In the genomic region with DNA sequence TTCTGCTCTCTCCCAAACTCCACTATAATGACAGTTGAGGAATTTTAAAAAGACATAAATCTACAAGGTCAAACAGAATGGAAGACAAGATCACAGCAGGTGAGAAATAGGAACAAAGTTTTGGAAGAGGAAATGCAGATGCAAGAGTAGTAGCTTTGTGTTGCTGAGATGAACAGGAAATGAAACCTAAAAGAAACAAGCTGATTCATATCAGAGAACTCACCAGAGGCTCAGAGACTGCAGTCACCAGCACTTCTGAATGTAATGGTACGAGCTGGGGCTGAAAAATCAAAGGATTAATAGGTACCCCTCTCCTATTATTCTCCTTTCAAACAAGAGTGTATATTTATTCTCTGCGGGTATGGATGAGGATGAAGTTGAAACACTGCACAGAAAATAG, we compare ENCODE assay signal across 8 cellular contexts.
DNase-seq lines count a peak whose midpoint lies in the region; ATAC-seq and TF ChIP-seq lines count a peak whose summit lies in the region.

No MANE protein-coding gene starts in this region.

- no peak overlapping the region for H3K4me3 ChIP-seq in BLaER1 treated with 17β-estradiol and CSF1 and Interleukin-3, amounts not matched to agents 10 nM and 100 nM
- H3K4me3 ChIP-seq in gastrocnemius medialis, result no peak overlapping the region
- H3K4me3 ChIP-seq in lower lobe of right lung, result no peak overlapping the region
- H3K4me3 ChIP-seq in SJCRH30, result no peak overlapping the region

- no peaks in the 10 kb centered on the region for H4K20me1 ChIP-seq in BLaER1 treated with 17β-estradiol and CSF1 and Interleukin-3, amounts not matched to agents 10 nM and 100 nM

- POLR2A ChIA-PET in activated CD4-positive, alpha-beta memory T cell treated with anti-CD3 and anti-CD28 coated beads for 36 hours (lab: Charles Lee), result interaction anchor here (0.9 to 1.7 kb wide), 3 partner anchors 17 to 461 kb away, joined by 3 to 8 read pairs (median 4); no protein-coding TSS in a partner anchor

- no peaks in the 10 kb centered on the region for H3K27me3 Mint-ChIP-seq in activated CD4-positive, alpha-beta memory T cell treated with anti-CD3 and anti-CD28 coated beads for 36 hours

- H3K36me3 ChIP-seq in BLaER1 treated with 17β-estradiol and CSF1 and Interleukin-3, amounts not matched to agents 10 nM and 100 nM, result no peaks in the 10 kb centered on the region
- H3K36me3 ChIP-seq in gastrocnemius medialis (no peaks in the 10 kb centered on the region), lower lobe of right lung (no peaks in the 10 kb centered on the region), SJCRH30 (no peaks in the 10 kb centered on the region)

- TF ChIP-seq CTCF in gastrocnemius medialis (IDR thresholded peaks at IDR 0.05 in 4 of 5, conservative IDR thresholded peaks at IDR 0.05 in 1 of 5) (no peak), lower lobe of right lung (IDR thresholded peaks at IDR 0.05) (no peak)

- ATAC-seq in GM19043 (IDR thresholded peaks at IDR 0.05; ENCODE audit: low read depth, unreplicated experiment) (peak; percentile 97), HG03064 (IDR thresholded peaks at IDR 0.05; ENCODE audit: low read depth, unreplicated experiment) (peak; percentile 96), gastrocnemius medialis (no peak), lower lobe of right lung (no peak)

- peak overlapping the region; percentile 45 to 74 (median 67) for H3K4me2 ChIP-seq in BLaER1 treated with 17β-estradiol and CSF1 and Interleukin-3, amounts not matched to agents 10 nM and 100 nM

- H3K9me3 ChIP-seq in BLaER1 treated with 17β-estradiol and CSF1 and Interleukin-3, amounts not matched to agents 10 nM and 100 nM (replicated peaks in 1 of 11), result peaks cover 0 to 11% (median 6%) of the 10 kb centered on the region in 11 experiments; a peak in 6 of 22 replicates
- H3K9me3 ChIP-seq in gastrocnemius medialis (no peaks in the 10 kb centered on the region), lower lobe of right lung (no peaks in the 10 kb centered on the region), SJCRH30 (replicated peaks) (no peaks in the 10 kb centered on the region)

- DNase-seq in activated CD4-positive, alpha-beta memory T cell treated with anti-CD3 and anti-CD28 coated beads for 36 hours, result peak; percentile 24
- DNase-seq in gastrocnemius medialis (no peak), NCI-H526 treated with DMSO at 0.1 percent for 48 hours (lab: John Stamatoyannopoulos, UW) (no peak), lower lobe of right lung (no peak), SJCRH30 (no peak)

- CTCF ChIA-PET in activated CD4-positive, alpha-beta memory T cell treated with anti-CD3 and anti-CD28 coated beads for 36 hours (lab: Charles Lee), result interaction anchor here (0.9 to 1.6 kb wide), 4 partner anchors 27 to 579 kb away, joined by 3 to 4 read pairs (median 4); no protein-coding TSS in a partner anchor

- peaks cover 9% of the 10 kb centered on the region for H3K36me3 Mint-ChIP-seq in activated CD4-positive, alpha-beta memory T cell treated with anti-CD3 and anti-CD28 coated beads for 36 hours

- intact Hi-C loops in activated CD4-positive, alpha-beta memory T cell treated with anti-CD3 and anti-CD28 coated beads for 36 hours (cut with micrococcal nuclease), result loop anchor here (2.0 to 10.0 kb wide), 3 partner anchors 21 to 700 kb away; partner anchors contain the start of gene DHX36
- intact Hi-C loops in gastrocnemius medialis (cut with DNase I; ENCODE audit: low total_unique reads), result no loop called here
- intact Hi-C loops in lower lobe of right lung (cut with DNase I), result no loop called here

- peaks cover 17 to 45% (median 29%) of the 10 kb centered on the region in 10 experiments for H3K4me1 ChIP-seq in BLaER1 treated with 17β-estradiol and CSF1 and Interleukin-3, amounts not matched to agents 10 nM and 100 nM
- H3K4me1 ChIP-seq in gastrocnemius medialis (no peaks in the 10 kb centered on the region), lower lobe of right lung (no peaks in the 10 kb centered on the region), SJCRH30 (no peaks in the 10 kb centered on the region)

- H3K9me3 Mint-ChIP-seq in activated CD4-positive, alpha-beta memory T cell treated with anti-CD3 and anti-CD28 coated beads for 36 hours, result peaks cover 10% of the 10 kb centered on the region

- H3K4me1 Mint-ChIP-seq in activated CD4-positive, alpha-beta memory T cell treated with anti-CD3 and anti-CD28 coated beads for 36 hours (ENCODE audit: low read depth), result peaks cover 62% of the 10 kb centered on the region

- no peak overlapping the region for H3K4me3 Mint-ChIP-seq in activated CD4-positive, alpha-beta memory T cell treated with anti-CD3 and anti-CD28 coated beads for 36 hours

- H3K27ac Mint-ChIP-seq in activated CD4-positive, alpha-beta memory T cell treated with anti-CD3 and anti-CD28 coated beads for 36 hours, result peak overlapping the region; percentile 72

- H3K27ac ChIP-seq in BLaER1 treated with 17β-estradiol and CSF1 and Interleukin-3, amounts not matched to agents 10 nM and 100 nM, result peak overlapping the region; percentile 8 to 74 (median 60); a peak in 19 of 22 replicates
- H3K27ac ChIP-seq in gastrocnemius medialis, result no peak overlapping the region
- H3K27ac ChIP-seq in lower lobe of right lung, result no peak overlapping the region
- H3K27ac ChIP-seq in SJCRH30, result no peak overlapping the region

- no peak for TF ChIP-seq POLR2A in gastrocnemius medialis (IDR thresholded peaks at IDR 0.05)

- in situ Hi-C loops in gastrocnemius medialis (cut with MboI; ENCODE audit: low sequenced_read_pairs in 4 of 4), result no loop called here

- H3K9ac ChIP-seq in BLaER1 treated with 17β-estradiol and CSF1 and Interleukin-3, amounts not matched to agents 10 nM and 100 nM, result peak overlapping the region in 5 of 11 experiments; percentile 18 to 50 (median 29); a peak in 10 of 22 replicates

- no peaks in the 10 kb centered on the region for H3K27me3 ChIP-seq in BLaER1 treated with 17β-estradiol and CSF1 and Interleukin-3, amounts not matched to agents 10 nM and 100 nM
- H3K27me3 ChIP-seq in gastrocnemius medialis, result no peaks in the 10 kb centered on the region
- no peaks in the 10 kb centered on the region for H3K27me3 ChIP-seq in lower lobe of right lung (ENCODE audit: low read depth)
- no peaks in the 10 kb centered on the region for H3K27me3 ChIP-seq in SJCRH30

Comparison
In these comparisons a context has a peak if more than half of its experiments do, and no peak if none do; other contexts are left out.
1. H3K27ac ChIP-seq: peak in BLaER1 treated with 17β-estradiol and CSF1 and Interleukin-3, amounts not matched to agents 10 nM and 100 nM (11 of 11); none in gastrocnemius medialis (0 of 4), lower lobe of right lung (single experiment) and SJCRH30 (single experiment).
2. ATAC-seq: peak in GM19043 (single experiment) and HG03064 (single experiment); none in gastrocnemius medialis (0 of 2) and lower lobe of right lung (0 of 2).